ENCODE assay signal across 19 cellular contexts in the genomic region with DNA sequence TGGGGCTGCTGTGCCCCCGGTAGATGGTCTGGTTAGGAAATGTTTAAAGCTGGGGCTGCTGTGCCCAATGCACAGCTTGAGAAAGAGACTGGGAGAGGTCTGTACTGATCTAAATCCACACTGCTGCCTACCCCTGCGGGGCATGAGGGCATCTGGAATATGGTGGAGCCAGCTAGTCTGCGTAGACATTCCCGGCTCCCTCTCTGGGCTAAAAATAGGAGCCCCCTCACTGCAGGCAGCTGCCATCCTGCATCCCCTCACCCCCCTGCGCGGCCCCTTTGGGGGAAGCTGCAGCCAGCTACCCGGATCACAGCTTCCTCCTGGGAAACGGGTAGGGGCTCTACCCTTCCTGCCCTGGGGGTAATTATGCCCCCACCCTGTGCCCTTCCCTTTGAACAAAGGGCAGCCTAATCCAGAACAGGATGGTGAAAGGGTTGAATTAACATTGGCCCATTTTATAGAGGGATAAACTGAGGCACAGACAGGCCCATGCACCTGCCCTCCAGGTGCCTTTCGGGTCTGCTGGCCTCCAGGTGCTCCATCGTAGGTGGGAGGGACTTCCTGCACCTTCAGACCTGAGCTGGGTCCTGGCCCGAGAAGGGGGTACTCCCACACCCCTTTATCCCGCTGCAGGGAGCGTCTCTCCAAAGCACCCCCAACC. TPM values are rescaled to one million over a fixed set of nuclear protein-coding genes. Genes with fewer than 3 reads are reported as not detected.
A peak's percentile ranks its signal among the peaks of the same experiment; 100 is the strongest.
DNase-seq lines count a peak whose midpoint lies in the region; ATAC-seq and TF ChIP-seq lines count a peak whose summit lies in the region.
"Had no signal": no experiment of that assay in that cellular context is flagged by ENCODE, and none has a peak within 500 bp of the region (broad histone marks: within the 10 kb centered on the region; RNA-seq: fewer than 3 reads in every experiment).

No MANE protein-coding gene starts in this region.

- no peaks in the 10 kb centered on the region for H3K9me3 Mint-ChIP-seq in CD4-positive, alpha-beta T cell
- H3K9me3 Mint-ChIP-seq in activated T-helper 1 cell treated with anti-CD3 and anti-CD28 coated beads, Interleukin-12 subunit alpha, Interleukin-12 subunit beta, Interleukin-2, Interleukin-4 antibody, amounts not matched to agents 30 ng/mL and 10 ng/mL and 1 ng/mL, durations not matched to agents 14 hours and 24 hours and 36 hours: no peaks in the 10 kb centered on the region
- H3K9me3 Mint-ChIP-seq in naive thymus-derived CD8-positive, alpha-beta T cell: no peaks in the 10 kb centered on the region

- peaks cover 4% of the 10 kb centered on the region for H3K27me3 ChIP-seq in CD4-positive, alpha-beta T cell (ENCODE audit: control insufficient read depth, insufficient read depth, low read length)
- H3K27me3 ChIP-seq: ascending aorta had no signal

- ATAC-seq in CD4-positive, alpha-beta T cell (ENCODE audit: poor library complexity): no peak
- no peak for ATAC-seq in naive thymus-derived CD8-positive, alpha-beta T cell
- ATAC-seq in GM21447 (IDR thresholded peaks at IDR 0.05; ENCODE audit: unreplicated experiment) (no peak), esophagus mucosa (no peak), HG03460 (IDR thresholded peaks at IDR 0.05; ENCODE audit: unreplicated experiment) (no peak)

- no peak overlapping the region for H3K27ac ChIP-seq in CD4-positive, alpha-beta T cell (ENCODE audit: low read depth, low read length)
- H3K27ac ChIP-seq: ascending aorta, GM23248, tibial artery had no signal

- peak overlapping the region; percentile 87 for H3K4me3 ChIP-seq in GM12865 (ENCODE audit: low read depth, low read length)

- TF ChIP-seq CTCF in CD4-positive, alpha-beta T cell (IDR thresholded peaks at IDR 0.05): no peak
- no peak for TF ChIP-seq CTCF in GM12865 (IDR thresholded peaks at IDR 0.05; ENCODE audit: insufficient read depth, low read depth, low read length, missing control alignments)

- no peaks in the 10 kb centered on the region for H3K27me3 Mint-ChIP-seq in CD4-positive, alpha-beta T cell
- peaks cover 2% of the 10 kb centered on the region for H3K27me3 Mint-ChIP-seq in activated T-helper 1 cell treated with anti-CD3 and anti-CD28 coated beads, Interleukin-12 subunit alpha, Interleukin-12 subunit beta, Interleukin-2, Interleukin-4 antibody, amounts not matched to agents 30 ng/mL and 10 ng/mL and 1 ng/mL, durations not matched to agents 14 hours and 24 hours and 36 hours (ENCODE audit: insufficient read depth)
- no peaks in the 10 kb centered on the region for H3K27me3 Mint-ChIP-seq in naive thymus-derived CD8-positive, alpha-beta T cell

- H3K27ac Mint-ChIP-seq in CD4-positive, alpha-beta T cell: no peak overlapping the region
- no peak overlapping the region for H3K27ac Mint-ChIP-seq in activated T-helper 1 cell treated with anti-CD3 and anti-CD28 coated beads, Interleukin-12 subunit alpha, Interleukin-12 subunit beta, Interleukin-2, Interleukin-4 antibody, amounts not matched to agents 30 ng/mL and 10 ng/mL and 1 ng/mL, durations not matched to agents 14 hours and 24 hours and 36 hours
- no peak overlapping the region for H3K27ac Mint-ChIP-seq in naive thymus-derived CD8-positive, alpha-beta T cell

- H3K4me3 Mint-ChIP-seq in CD4-positive, alpha-beta T cell: peak overlapping the region; percentile 83
- peak overlapping the region; percentile 81 for H3K4me3 Mint-ChIP-seq in activated T-helper 1 cell treated with anti-CD3 and anti-CD28 coated beads, Interleukin-12 subunit alpha, Interleukin-12 subunit beta, Interleukin-2, Interleukin-4 antibody, amounts not matched to agents 30 ng/mL and 10 ng/mL and 1 ng/mL, durations not matched to agents 14 hours and 24 hours and 36 hours
- peak overlapping the region; percentile 3 to 83 (median 36) for H3K4me3 Mint-ChIP-seq in naive thymus-derived CD8-positive, alpha-beta T cell

- H3K36me3 Mint-ChIP-seq in CD4-positive, alpha-beta T cell (ENCODE audit: low read depth): peaks cover 4% of the 10 kb centered on the region
- no peaks in the 10 kb centered on the region for H3K36me3 Mint-ChIP-seq in activated T-helper 1 cell treated with anti-CD3 and anti-CD28 coated beads, Interleukin-12 subunit alpha, Interleukin-12 subunit beta, Interleukin-2, Interleukin-4 antibody, amounts not matched to agents 30 ng/mL and 10 ng/mL and 1 ng/mL, durations not matched to agents 14 hours and 24 hours and 36 hours (ENCODE audit: low read depth)
- no peaks in the 10 kb centered on the region for H3K36me3 Mint-ChIP-seq in naive thymus-derived CD8-positive, alpha-beta T cell

- DNase-seq in CD4-positive, alpha-beta T cell: no peak
- DNase-seq in GM12865 (ENCODE audit: low read depth): no peak
- no peak for DNase-seq in activated T-helper 1 cell treated with anti-CD3 and anti-CD28 coated beads, Interleukin-12 subunit alpha, Interleukin-12 subunit beta, Interleukin-2, Interleukin-4 antibody, amounts not matched to agents 30 ng/mL and 10 ng/mL and 1 ng/mL, durations not matched to agents 14 hours and 24 hours and 36 hours (ENCODE audit: low spot score)
- no peak for DNase-seq in naive thymus-derived CD8-positive, alpha-beta T cell
- DNase-seq: Calu3; effector CD8-positive, alpha-beta T cell; GM23248; MV-4-11; spleen; tibial artery had no signal

- H3K4me1 Mint-ChIP-seq in CD4-positive, alpha-beta T cell (ENCODE audit: low read depth): peaks cover 18% of the 10 kb centered on the region
- peaks cover 16% of the 10 kb centered on the region for H3K4me1 Mint-ChIP-seq in activated T-helper 1 cell treated with anti-CD3 and anti-CD28 coated beads, Interleukin-12 subunit alpha, Interleukin-12 subunit beta, Interleukin-2, Interleukin-4 antibody, amounts not matched to agents 30 ng/mL and 10 ng/mL and 1 ng/mL, durations not matched to agents 14 hours and 24 hours and 36 hours (ENCODE audit: low read depth)
- peaks cover 9 to 32% (median 21%) of the 10 kb centered on the region in 4 donors for H3K4me1 Mint-ChIP-seq in naive thymus-derived CD8-positive, alpha-beta T cell

- POLR2A ChIA-PET in CD4-positive, alpha-beta T cell (lab: Charles Lee): interaction anchor here (0.6 to 1.6 kb wide), 4 partner anchors 14 to 345 kb away, joined by 3 to 5 read pairs (median 4); a partner anchor contains a TSS
- POLR2A ChIA-PET in naive thymus-derived CD8-positive, alpha-beta T cell (lab: Charles Lee): interaction anchor here (0.6 to 7.4 kb wide), 8 partner anchors 9 to 124 kb away, joined by 3 to 101 read pairs (median 6); a partner anchor contains a TSS

- intact Hi-C loops in CD4-positive, alpha-beta T cell (cut with DNase I, micrococcal nuclease): loop anchor here in 1 of 2 experiments (5.0 kb wide), 1 partner anchor 269 kb away; no protein-coding TSS in a partner anchor
- intact Hi-C loops in activated T-helper 1 cell treated with anti-CD3 and anti-CD28 coated beads, Interleukin-12 subunit alpha, Interleukin-12 subunit beta, Interleukin-2, Interleukin-4 antibody, amounts not matched to agents 30 ng/mL and 10 ng/mL and 1 ng/mL, durations not matched to agents 14 hours and 24 hours and 36 hours (cut with micrococcal nuclease): loop anchor here (2.0 to 5.0 kb wide), 2 partner anchors 144 to 325 kb away; a partner anchor contains a TSS

- H3K9me3 ChIP-seq in CD4-positive, alpha-beta T cell (ENCODE audit: control insufficient read depth, low read length): no peaks in the 10 kb centered on the region
- H3K9me3 ChIP-seq: ascending aorta, spleen, tibial artery had no signal

- CTCF ChIA-PET in CD4-positive, alpha-beta T cell (lab: Charles Lee): interaction anchor here (2.2 to 5.3 kb wide), 3 partner anchors 59 to 67 kb away, joined by 8 to 33 read pairs (median 17); a partner anchor contains a TSS

RNA-seq across cellular contexts. Expression of a gene that starts 2.2 kb away (rescaled TPM):
- 1 to 10 TPM; 3.7 to 4.1 TPM for total RNA-seq in CD4-positive, alpha-beta T cell
- total RNA-seq in activated T-helper 1 cell treated with anti-CD3 and anti-CD28 coated beads, Interleukin-12 subunit alpha, Interleukin-12 subunit beta, Interleukin-2, Interleukin-4 antibody, amounts not matched to agents 30 ng/mL and 10 ng/mL and 1 ng/mL, durations not matched to agents 14 hours and 24 hours and 36 hours: 32.5 and 35.0 TPM in 2 replicates
- 1 to 10 TPM; 3.5 to 5.0 TPM for total RNA-seq in naive thymus-derived CD8-positive, alpha-beta T cell
- under 1 TPM; 0.09 to 0.58 (median 0.16) TPM for polyA plus RNA-seq in naive thymus-derived CD8-positive, alpha-beta T cell
- 6.9 TPM for total RNA-seq in esophagus mucosa

RNA-seq across cellular contexts. Expression of a gene that starts 6.5 kb away (rescaled TPM):
- 1 to 10 TPM; 1.5 to 1.6 TPM for total RNA-seq in CD4-positive, alpha-beta T cell
- total RNA-seq in activated T-helper 1 cell treated with anti-CD3 and anti-CD28 coated beads, Interleukin-12 subunit alpha, Interleukin-12 subunit beta, Interleukin-2, Interleukin-4 antibody, amounts not matched to agents 30 ng/mL and 10 ng/mL and 1 ng/mL, durations not matched to agents 14 hours and 24 hours and 36 hours: 6.8 and 8.9 TPM in 2 replicates
- 1 to 10 TPM; 1.4 to 2.6 TPM for total RNA-seq in naive thymus-derived CD8-positive, alpha-beta T cell
- under 1 TPM; 0.18 to 0.58 (median 0.52) TPM for polyA plus RNA-seq in naive thymus-derived CD8-positive, alpha-beta T cell
- not detected for total RNA-seq in esophagus mucosa
- total RNA-seq: ascending aorta, Calu3, GM23248 had no signal
- polyA plus RNA-seq: GM23248, keratinocyte had no signal

RNA-seq across cellular contexts. Expression of a gene that starts 10.7 kb away (rescaled TPM):
- total RNA-seq in CD4-positive, alpha-beta T cell: 100 to 1,000 TPM; 309 to 313 TPM
- 94.3 and 96.4 TPM in 2 replicates for total RNA-seq in activated T-helper 1 cell treated with anti-CD3 and anti-CD28 coated beads, Interleukin-12 subunit alpha, Interleukin-12 subunit beta, Interleukin-2, Interleukin-4 antibody, amounts not matched to agents 30 ng/mL and 10 ng/mL and 1 ng/mL, durations not matched to agents 14 hours and 24 hours and 36 hours
- 100 to 1,000 TPM; 179 to 184 TPM for total RNA-seq in naive thymus-derived CD8-positive, alpha-beta T cell
- 100 to 1,000 TPM; 137 to 238 (median 182) TPM for polyA plus RNA-seq in naive thymus-derived CD8-positive, alpha-beta T cell
- total RNA-seq in esophagus mucosa: 59.2 TPM

RNA-seq across cellular contexts. Expression of a gene that starts 30.4 kb away (rescaled TPM):
- total RNA-seq in CD4-positive, alpha-beta T cell: not detected
- not detected in 2 replicates for total RNA-seq in activated T-helper 1 cell treated with anti-CD3 and anti-CD28 coated beads, Interleukin-12 subunit alpha, Interleukin-12 subunit beta, Interleukin-2, Interleukin-4 antibody, amounts not matched to agents 30 ng/mL and 10 ng/mL and 1 ng/mL, durations not matched to agents 14 hours and 24 hours and 36 hours
- total RNA-seq in naive thymus-derived CD8-positive, alpha-beta T cell: not detected
- polyA plus RNA-seq in naive thymus-derived CD8-positive, alpha-beta T cell: not detected
- total RNA-seq in esophagus mucosa: not detected
- total RNA-seq: activated CD8-positive, alpha-beta memory T cell treated with anti-CD3 and anti-CD28 coated beads for 36 hours; ascending aorta; Calu3; frontal cortex; GM23248; spleen; T-helper 2 cell treated with Interferon-gamma antibody and Interleukin-4, amounts not matched to agents 100 ng/mL and 5 ng/mL, for 36 hours had no signal
- polyA plus RNA-seq: GM23248, keratinocyte, neural cell, spleen had no signal

RNA-seq across cellular contexts. Expression of a gene that starts 30.7 kb away (rescaled TPM):
- 10 to 100 TPM; 25.8 to 30.1 TPM for total RNA-seq in CD4-positive, alpha-beta T cell
- 62.1 and 62.5 TPM in 2 replicates for total RNA-seq in activated T-helper 1 cell treated with anti-CD3 and anti-CD28 coated beads, Interleukin-12 subunit alpha, Interleukin-12 subunit beta, Interleukin-2, Interleukin-4 antibody, amounts not matched to agents 30 ng/mL and 10 ng/mL and 1 ng/mL, durations not matched to agents 14 hours and 24 hours and 36 hours
- total RNA-seq in naive thymus-derived CD8-positive, alpha-beta T cell: 10 to 100 TPM; 65.9 to 68.8 TPM
- 100 to 1,000 TPM in 1 of 3 donors, 10 to 100 TPM in 2; 54.3 to 117 (median 72.4) TPM for polyA plus RNA-seq in naive thymus-derived CD8-positive, alpha-beta T cell
- 43.5 TPM for total RNA-seq in esophagus mucosa
